In genomic region chr15:56456229-56456628, GRCh38 we compare ENCODE assay signal across 38 cellular contexts. TPM values are rescaled to one million over a fixed set of nuclear protein-coding genes. Genes with fewer than 3 reads are reported as not detected.
"Had no signal": no experiment of that assay in that cellular context is flagged by ENCODE, and none has a peak within 500 bp of the region (broad histone marks: within the 10 kb centered on the region; RNA-seq: fewer than 3 reads in every experiment).

No MANE protein-coding gene starts in this region.

- H3K27me3 Mint-ChIP-seq: activated B cell treated with CpG ODN at 0.5 μM for 24 hours, brain had no signal

- H3K27me3 ChIP-seq: ascending aorta, cardiac muscle cell had no signal

- H3K9me3 Mint-ChIP-seq: activated B cell treated with CpG ODN at 0.5 μM for 24 hours; activated CD4-positive, alpha-beta memory T cell treated with anti-CD3 and anti-CD28 coated beads, Interleukin-2, amount 10 ng/mL, durations not matched to agents 7 days and 5 days; activated CD4-positive, alpha-beta T cell treated with anti-CD3 and anti-CD28 coated beads, Interleukin-2, amount 10 ng/mL, durations not matched to agents 24 days and 14 days; activated naive CD4-positive, alpha-beta T cell treated with anti-CD3 and anti-CD28 coated beads, Interleukin-2, amount 10 ng/mL, durations not matched to agents 7 days and 5 days; activated naive CD4-positive, alpha-beta T cell treated with anti-CD3 and anti-CD28 coated beads, Interleukin-2, amount 50 U/mL, for 24 hours; activated naive CD8-positive, alpha-beta T cell treated with anti-CD3 and anti-CD28 coated beads, Interleukin-2, amount 10 ng/mL, durations not matched to agents 7 days and 5 days; activated naive CD8-positive, alpha-beta T cell treated with anti-CD3 and anti-CD28 coated beads, Interleukin-2, amount 50 U/mL, for 24 hours; activated T-cell treated with anti-CD3 and anti-CD28 coated beads, Interleukin-2, amount 50 U/mL, for 24 hours; brain; central memory CD8-positive, alpha-beta T cell; T-helper 1 cell treated with Interleukin-12 subunit alpha and Interleukin-12 subunit beta and Interleukin-4 antibody, amounts not matched to agents 30 μg/mL and 1 μg/mL, for 36 hours; T-helper 2 cell treated with Interferon-gamma antibody and Interleukin-4, amounts not matched to agents 5 μg/mL and 100 μg/mL, for 36 hours had no signal

- ATAC-seq: activated CD8-positive, alpha-beta memory T cell treated with anti-CD3 and anti-CD28 coated beads, Interleukin-2, amount 10 ng/mL, durations not matched to agents 7 days and 5 days; activated CD8-positive, alpha-beta T cell treated with anti-CD3 and anti-CD28 coated beads, Interleukin-2, amount 10 ng/mL, durations not matched to agents 7 days and 5 days; activated naive CD8-positive, alpha-beta T cell treated with anti-CD3 and anti-CD28 coated beads, Interleukin-2, amount 50 U/mL, for 24 hours had no signal

- FAIRE-seq: bronchial epithelial cell, TTC549 had no signal

- DNase-seq: activated B cell treated with CpG ODN at 0.5 μM for 24 hours; activated CD4-positive, alpha-beta memory T cell treated with anti-CD3 and anti-CD28 coated beads, Interleukin-2, amount 10 ng/mL, durations not matched to agents 7 days and 5 days; activated CD4-positive, alpha-beta T cell treated with anti-CD3 and anti-CD28 coated beads for 4 hours; activated CD4-positive, alpha-beta T cell treated with anti-CD3 and anti-CD28 coated beads, Interleukin-2, amount 10 ng/mL, durations not matched to agents 24 days and 14 days; activated CD4-positive, alpha-beta T cell treated with anti-CD3 and anti-CD28 coated beads, Interleukin-2, amount 50 U/mL, for 1 hour; activated CD4-positive, alpha-beta T cell treated with anti-CD3 and anti-CD28 coated beads, Interleukin-2, amount 50 U/mL, for 4 hours; activated CD4-positive, CD25-positive, alpha-beta regulatory T cell treated with anti-CD3 and anti-CD28 coated beads, Interleukin-2, amount 50 U/mL, for 72 hours; activated CD8-positive, alpha-beta memory T cell treated with anti-CD3 and anti-CD28 coated beads for 24 hours; activated CD8-positive, alpha-beta memory T cell treated with anti-CD3 and anti-CD28 coated beads, Interleukin-2, amount 10 ng/mL, durations not matched to agents 7 days and 5 days; activated CD8-positive, alpha-beta memory T cell treated with anti-CD3 and anti-CD28 coated beads, Interleukin-2, amount 50 U/mL, for 48 hours; activated CD8-positive, alpha-beta T cell treated with anti-CD3 and anti-CD28 coated beads, Interleukin-2, amount 10 ng/mL, durations not matched to agents 7 days and 5 days; activated effector memory CD4-positive, alpha-beta T cell treated with Interleukin-2 at 50 U/mL for 16 hours; activated gamma-delta T cell; activated naive CD4-positive, alpha-beta T cell treated with anti-CD3 and anti-CD28 coated beads, Interleukin-2, amount 10 ng/mL, durations not matched to agents 7 days and 5 days; activated naive CD4-positive, alpha-beta T cell treated with Interleukin-2 at 50 U/mL for 16 hours; activated naive CD8-positive, alpha-beta T cell treated with anti-CD3 and anti-CD28 coated beads, Interleukin-2, amount 10 ng/mL, durations not matched to agents 7 days and 5 days; activated naive CD8-positive, alpha-beta T cell treated with anti-CD3 and anti-CD28 coated beads, Interleukin-2, amount 50 U/mL, for 24 hours; activated T-cell treated with anti-CD3 and anti-CD28 coated beads, Interleukin-2, amount 50 U/mL, for 24 hours; activated T-cell treated with anti-CD3 and anti-CD28 coated beads, Interleukin-2, amount 50 U/mL, for 48 hours; amygdala; anterior cingulate cortex; caudate nucleus; cerebellar nuclear complex; T-helper 1 cell; T-helper 2 cell; T-helper 9 cell had no signal

- H3K4me1 Mint-ChIP-seq: activated B cell treated with CpG ODN at 0.5 μM for 24 hours; activated CD4-positive, alpha-beta memory T cell treated with anti-CD3 and anti-CD28 coated beads, Interleukin-2, amount 10 ng/mL, durations not matched to agents 7 days and 5 days; activated CD4-positive, alpha-beta T cell treated with anti-CD3 and anti-CD28 coated beads, Interleukin-2, amount 10 ng/mL, durations not matched to agents 24 days and 14 days; activated CD8-positive, alpha-beta memory T cell treated with anti-CD3 and anti-CD28 coated beads, Interleukin-2, amount 10 ng/mL, durations not matched to agents 7 days and 5 days; activated naive CD4-positive, alpha-beta T cell treated with anti-CD3 and anti-CD28 coated beads, Interleukin-2, amount 10 ng/mL, durations not matched to agents 7 days and 5 days; activated naive CD4-positive, alpha-beta T cell treated with anti-CD3 and anti-CD28 coated beads, Interleukin-2, amount 50 U/mL, for 24 hours; activated naive CD8-positive, alpha-beta T cell treated with anti-CD3 and anti-CD28 coated beads, Interleukin-2, amount 10 ng/mL, durations not matched to agents 7 days and 5 days; activated naive CD8-positive, alpha-beta T cell treated with anti-CD3 and anti-CD28 coated beads, Interleukin-2, amount 50 U/mL, for 24 hours; central memory CD8-positive, alpha-beta T cell had no signal

- H3K27ac ChIP-seq: ascending aorta, cardiac muscle cell, VCaP had no signal

- H3K4me1 ChIP-seq: ascending aorta had no signal

- H3K4me3 Mint-ChIP-seq: activated B cell treated with CpG ODN at 0.5 μM for 24 hours; activated CD4-positive, alpha-beta memory T cell treated with anti-CD3 and anti-CD28 coated beads, Interleukin-2, amount 10 ng/mL, durations not matched to agents 7 days and 5 days; activated CD4-positive, alpha-beta T cell treated with anti-CD3 and anti-CD28 coated beads, Interleukin-2, amount 10 ng/mL, durations not matched to agents 24 days and 14 days; activated CD8-positive, alpha-beta memory T cell treated with anti-CD3 and anti-CD28 coated beads, Interleukin-2, amount 10 ng/mL, durations not matched to agents 7 days and 5 days; activated CD8-positive, alpha-beta T cell treated with anti-CD3 and anti-CD28 coated beads, Interleukin-2, amount 10 ng/mL, durations not matched to agents 7 days and 5 days; activated naive CD4-positive, alpha-beta T cell treated with anti-CD3 and anti-CD28 coated beads, Interleukin-2, amount 10 ng/mL, durations not matched to agents 7 days and 5 days; activated naive CD4-positive, alpha-beta T cell treated with anti-CD3 and anti-CD28 coated beads, Interleukin-2, amount 50 U/mL, for 24 hours; activated naive CD8-positive, alpha-beta T cell; activated naive CD8-positive, alpha-beta T cell treated with anti-CD3 and anti-CD28 coated beads, Interleukin-2, amount 10 ng/mL, durations not matched to agents 7 days and 5 days; activated naive CD8-positive, alpha-beta T cell treated with anti-CD3 and anti-CD28 coated beads, Interleukin-2, amount 50 U/mL, for 24 hours; activated T-cell treated with anti-CD3 and anti-CD28 coated beads, Interleukin-2, amount 50 U/mL, for 24 hours; brain; central memory CD8-positive, alpha-beta T cell; T-helper 1 cell treated with Interleukin-12 subunit alpha and Interleukin-12 subunit beta and Interleukin-4 antibody, amounts not matched to agents 30 μg/mL and 1 μg/mL, for 36 hours; T-helper 2 cell treated with Interferon-gamma antibody and Interleukin-4, amounts not matched to agents 5 μg/mL and 100 μg/mL, for 36 hours had no signal

- H3K36me3 Mint-ChIP-seq: activated CD8-positive, alpha-beta memory T cell treated with anti-CD3 and anti-CD28 coated beads, Interleukin-2, amount 10 ng/mL, durations not matched to agents 7 days and 5 days; activated naive CD4-positive, alpha-beta T cell treated with anti-CD3 and anti-CD28 coated beads, Interleukin-2, amount 10 ng/mL, durations not matched to agents 7 days and 5 days; activated naive CD4-positive, alpha-beta T cell treated with anti-CD3 and anti-CD28 coated beads, Interleukin-2, amount 50 U/mL, for 24 hours; activated naive CD8-positive, alpha-beta T cell; activated naive CD8-positive, alpha-beta T cell treated with anti-CD3 and anti-CD28 coated beads, Interleukin-2, amount 10 ng/mL, durations not matched to agents 7 days and 5 days had no signal

- H3K36me3 ChIP-seq: ascending aorta, cardiac muscle cell had no signal

- H3K27ac Mint-ChIP-seq: activated B cell treated with CpG ODN at 0.5 μM for 24 hours; activated CD4-positive, alpha-beta memory T cell treated with anti-CD3 and anti-CD28 coated beads, Interleukin-2, amount 10 ng/mL, durations not matched to agents 7 days and 5 days; activated CD4-positive, alpha-beta T cell treated with anti-CD3 and anti-CD28 coated beads, Interleukin-2, amount 10 ng/mL, durations not matched to agents 24 days and 14 days; activated CD8-positive, alpha-beta memory T cell treated with anti-CD3 and anti-CD28 coated beads, Interleukin-2, amount 10 ng/mL, durations not matched to agents 7 days and 5 days; activated CD8-positive, alpha-beta T cell treated with anti-CD3 and anti-CD28 coated beads, Interleukin-2, amount 10 ng/mL, durations not matched to agents 7 days and 5 days; activated naive CD4-positive, alpha-beta T cell treated with anti-CD3 and anti-CD28 coated beads, Interleukin-2, amount 10 ng/mL, durations not matched to agents 7 days and 5 days; activated naive CD4-positive, alpha-beta T cell treated with anti-CD3 and anti-CD28 coated beads, Interleukin-2, amount 50 U/mL, for 24 hours; activated naive CD8-positive, alpha-beta T cell; activated naive CD8-positive, alpha-beta T cell treated with anti-CD3 and anti-CD28 coated beads, Interleukin-2, amount 10 ng/mL, durations not matched to agents 7 days and 5 days; activated naive CD8-positive, alpha-beta T cell treated with anti-CD3 and anti-CD28 coated beads, Interleukin-2, amount 50 U/mL, for 24 hours; activated T-cell treated with anti-CD3 and anti-CD28 coated beads, Interleukin-2, amount 50 U/mL, for 24 hours; activated T-helper 2 cell treated with anti-CD3 and anti-CD28 coated beads, Interferon-gamma antibody, Interleukin-2, Interleukin-4, amounts not matched to agents 10 μg/mL and 5 μg/mL and 100 μg/mL, durations not matched to agents 14 hours and 24 hours and 36 hours; brain; T-helper 1 cell treated with Interleukin-12 subunit alpha and Interleukin-12 subunit beta and Interleukin-4 antibody, amounts not matched to agents 30 μg/mL and 1 μg/mL, for 36 hours; T-helper 2 cell treated with Interferon-gamma antibody and Interleukin-4, amounts not matched to agents 5 μg/mL and 100 μg/mL, for 36 hours had no signal

- H3K4me3 ChIP-seq: ascending aorta, cardiac muscle cell had no signal

- H3K9me3 ChIP-seq: ascending aorta had no signal

RNA-seq across cellular contexts. Expression of gene MNS1, which starts 8.7 kb away (rescaled TPM):
- total RNA-seq: activated CD4-positive, alpha-beta memory T cell treated with anti-CD3 and anti-CD28 coated beads, Interleukin-2, amount 10 ng/mL, durations not matched to agents 7 days and 5 days; bronchial epithelial cell had no signal
